Comparison of ENCODE assay signal across 17 cellular contexts in the genomic region with DNA sequence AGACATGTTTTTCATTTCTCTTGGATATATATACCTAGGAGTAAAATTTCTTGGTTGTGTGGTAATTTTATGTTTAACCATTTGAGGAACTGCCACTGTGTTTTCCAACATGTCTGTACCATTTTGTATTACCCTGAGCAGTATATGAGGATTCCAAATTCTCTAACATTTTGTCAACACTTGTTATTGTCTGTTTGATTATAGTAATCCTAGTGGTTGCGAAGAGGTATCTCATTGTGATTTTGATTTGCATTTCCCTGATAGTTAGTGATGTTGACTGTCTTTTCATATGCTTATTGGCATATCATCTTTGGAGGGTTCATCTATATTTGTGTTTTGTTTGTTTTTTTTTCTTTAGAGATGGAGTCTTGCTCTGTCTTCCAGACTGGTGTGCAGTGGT.
"Had no signal": no experiment of that assay in that cellular context is flagged by ENCODE, and none has a peak within 500 bp of the region (broad histone marks: within the 10 kb centered on the region; RNA-seq: fewer than 3 reads in every experiment).

No MANE protein-coding gene starts in this region.

- H3K27me3 ChIP-seq: gastrocnemius medialis, thyroid gland had no signal

- H3K4me3 Mint-ChIP-seq: activated CD4-positive, alpha-beta memory T cell treated with anti-CD3 and anti-CD28 coated beads for 36 hours; activated CD4-positive, alpha-beta T cell treated with anti-CD3 and anti-CD28 coated beads for 36 hours; activated CD8-positive, alpha-beta memory T cell treated with anti-CD3 and anti-CD28 coated beads, Interleukin-2, amount 10 ng/mL, durations not matched to agents 7 days and 5 days; activated naive CD8-positive, alpha-beta T cell treated with anti-CD3 and anti-CD28 coated beads, Interleukin-2, amount 10 ng/mL, durations not matched to agents 7 days and 5 days; activated T-helper 17 cell treated with anti-CD3 and anti-CD28 coated beads, Interleukin-2, amount 50 U/mL, for 72 hours; brain; nephron had no signal

- H3K36me3 ChIP-seq: gastrocnemius medialis, thyroid gland had no signal

- H3K4me3 ChIP-seq: gastrocnemius medialis, thyroid gland had no signal

- ATAC-seq: activated CD8-positive, alpha-beta memory T cell treated with anti-CD3 and anti-CD28 coated beads, Interleukin-2, amount 10 ng/mL, durations not matched to agents 7 days and 5 days; activated T-helper 17 cell treated with anti-CD3 and anti-CD28 coated beads, Interleukin-2, amount 50 U/mL, for 72 hours; esophagus mucosa; gastrocnemius medialis had no signal

- DNase-seq: activated CD4-positive, alpha-beta memory T cell treated with anti-CD3 and anti-CD28 coated beads for 36 hours; activated CD4-positive, alpha-beta T cell treated with anti-CD3 and anti-CD28 coated beads for 36 hours; activated CD8-positive, alpha-beta memory T cell treated with anti-CD3 and anti-CD28 coated beads, Interleukin-2, amount 10 ng/mL, durations not matched to agents 7 days and 5 days; activated naive CD4-positive, alpha-beta T cell treated with Interleukin-2 at 50 U/mL for 16 hours; activated naive CD8-positive, alpha-beta T cell treated with anti-CD3 and anti-CD28 coated beads, Interleukin-2, amount 10 ng/mL, durations not matched to agents 7 days and 5 days; activated T-cell treated with anti-CD3 and anti-CD28 coated beads, Interleukin-2, amount 50 U/mL, for 1 hour; amygdala; central memory CD4-positive, alpha-beta T cell; gastrocnemius medialis; head of caudate nucleus; mesenchymal stem cell; T-helper 2 cell; thyroid gland had no signal

- H3K27ac ChIP-seq: thyroid gland had no signal

- H3K27me3 Mint-ChIP-seq: activated CD4-positive, alpha-beta memory T cell treated with anti-CD3 and anti-CD28 coated beads for 36 hours; activated CD4-positive, alpha-beta T cell treated with anti-CD3 and anti-CD28 coated beads for 36 hours; activated CD8-positive, alpha-beta memory T cell treated with anti-CD3 and anti-CD28 coated beads, Interleukin-2, amount 10 ng/mL, durations not matched to agents 7 days and 5 days; activated naive CD8-positive, alpha-beta T cell treated with anti-CD3 and anti-CD28 coated beads, Interleukin-2, amount 10 ng/mL, durations not matched to agents 7 days and 5 days; activated T-helper 17 cell treated with anti-CD3 and anti-CD28 coated beads, Interleukin-2, amount 50 U/mL, for 72 hours; brain had no signal

- H3K9me3 ChIP-seq: gastrocnemius medialis, thyroid gland had no signal

- H3K27ac Mint-ChIP-seq: activated CD4-positive, alpha-beta memory T cell treated with anti-CD3 and anti-CD28 coated beads for 36 hours; activated CD8-positive, alpha-beta memory T cell treated with anti-CD3 and anti-CD28 coated beads, Interleukin-2, amount 10 ng/mL, durations not matched to agents 7 days and 5 days; activated naive CD8-positive, alpha-beta T cell treated with anti-CD3 and anti-CD28 coated beads, Interleukin-2, amount 10 ng/mL, durations not matched to agents 7 days and 5 days; activated T-helper 17 cell treated with anti-CD3 and anti-CD28 coated beads, Interleukin-2, amount 50 U/mL, for 72 hours had no signal

- H3K9me3 Mint-ChIP-seq: activated CD4-positive, alpha-beta memory T cell treated with anti-CD3 and anti-CD28 coated beads for 36 hours; activated naive CD8-positive, alpha-beta T cell treated with anti-CD3 and anti-CD28 coated beads, Interleukin-2, amount 10 ng/mL, durations not matched to agents 7 days and 5 days; activated T-helper 17 cell treated with anti-CD3 and anti-CD28 coated beads, Interleukin-2, amount 50 U/mL, for 72 hours; nephron had no signal
